ENCODE assay signal across 10 cellular contexts in genomic region chr19:56476093-56476492, GRCh38. TPM values are rescaled to one million over a fixed set of nuclear protein-coding genes. Genes with fewer than 3 reads are reported as not detected.
DNase-seq lines count a peak whose midpoint lies in the region; ATAC-seq and TF ChIP-seq lines count a peak whose summit lies in the region.
"Had no signal": no experiment of that assay in that cellular context is flagged by ENCODE, and none has a peak within 500 bp of the region (broad histone marks: within the 10 kb centered on the region; RNA-seq: fewer than 3 reads in every experiment).

No MANE protein-coding gene starts in this region.

- ATAC-seq in left cardiac atrium (no peak), GM19467 (IDR thresholded peaks at IDR 0.05; ENCODE audit: unreplicated experiment) (no peak)
- ATAC-seq in naive thymus-derived CD4-positive, alpha-beta T cell: no peak

- intact Hi-C loops in left ventricle myocardium inferior (cut with micrococcal nuclease): no loop called here
- intact Hi-C loops in left cardiac atrium (cut with DNase I): no loop called here
- intact Hi-C loops in naive thymus-derived CD4-positive, alpha-beta T cell (cut with micrococcal nuclease): no loop called here

- no peaks in the 10 kb centered on the region for H3K27me3 ChIP-seq in left ventricle myocardium inferior (ENCODE audit: low read depth)
- no peaks in the 10 kb centered on the region for H3K27me3 ChIP-seq in naive thymus-derived CD4-positive, alpha-beta T cell (ENCODE audit: control insufficient read depth in 2 of 2, insufficient read depth in 2 of 2, low read length in 2 of 2)
- H3K27me3 ChIP-seq: MG63 had no signal

- peaks cover 36% of the 10 kb centered on the region for H3K4me1 ChIP-seq in left ventricle myocardium inferior
- no peaks in the 10 kb centered on the region for H3K4me1 ChIP-seq in naive thymus-derived CD4-positive, alpha-beta T cell (ENCODE audit: control insufficient read depth in 2 of 2, insufficient read depth in 2 of 2, low read length in 2 of 2)

- H3K36me3 ChIP-seq in left ventricle myocardium inferior: peaks cover 24% of the 10 kb centered on the region
- no peaks in the 10 kb centered on the region for H3K36me3 ChIP-seq in naive thymus-derived CD4-positive, alpha-beta T cell (ENCODE audit: control insufficient read depth in 2 of 3, insufficient read depth in 3 of 3, low read length in 3 of 3)
- H3K36me3 ChIP-seq: MG63 had no signal

- H3K4me1 Mint-ChIP-seq in brain: peaks cover 27% of the 10 kb centered on the region
- H3K4me1 Mint-ChIP-seq in naive thymus-derived CD4-positive, alpha-beta T cell: peaks cover 0 to 30% (median 11%) of the 10 kb centered on the region in 7 donors

- no peak for DNase-seq in left ventricle myocardium inferior
- DNase-seq in left cardiac atrium: no peak
- no peak for DNase-seq in naive thymus-derived CD4-positive, alpha-beta T cell
- DNase-seq in activated naive CD4-positive, alpha-beta T cell treated with anti-CD3 and anti-CD28 coated beads, Interleukin-2, amount 50 U/mL, for 16 hours: no peak
- DNase-seq in NCI-H748 treated with DMSO at 0.1 percent for 48 hours (lab: John Stamatoyannopoulos, UW): no peak
- no peak for DNase-seq in NOMO-1 treated with dmso at 0.1 percent for 144 hours (lab: John Stamatoyannopoulos, UW; ENCODE audit: unreplicated experiment)
- DNase-seq: activated CD4-positive, alpha-beta T cell treated with anti-CD3 and anti-CD28 coated beads, Interleukin-2, amount 50 U/mL, for 1 hour; MG63 had no signal

- peak overlapping the region; percentile 93 to 100 (median 97) for H3K4me3 Mint-ChIP-seq in brain
- H3K4me3 Mint-ChIP-seq in naive thymus-derived CD4-positive, alpha-beta T cell: peak overlapping the region in 6 of 10 donors; percentile 26 to 97 (median 70)

- POLR2A ChIA-PET in naive thymus-derived CD4-positive, alpha-beta T cell (lab: Charles Lee): no interaction called here

- H3K9me3 Mint-ChIP-seq in brain: peaks cover 63 to 93% (median 63%) of the 10 kb centered on the region in 5 experiments
- peaks cover 32 to 95% (median 71%) of the 10 kb centered on the region in 11 donors for H3K9me3 Mint-ChIP-seq in naive thymus-derived CD4-positive, alpha-beta T cell

- H3K36me3 Mint-ChIP-seq in brain: peaks cover 75% of the 10 kb centered on the region
- peaks cover 8 to 67% (median 44%) of the 10 kb centered on the region in 5 donors for H3K36me3 Mint-ChIP-seq in naive thymus-derived CD4-positive, alpha-beta T cell

- CTCF ChIA-PET in naive thymus-derived CD4-positive, alpha-beta T cell (lab: Charles Lee): no interaction called here

- peak overlapping the region in 2 of 5 experiments; percentile 95 to 99 for H3K27ac Mint-ChIP-seq in brain
- H3K27ac Mint-ChIP-seq in naive thymus-derived CD4-positive, alpha-beta T cell: peak overlapping the region in 4 of 9 donors; percentile 23 to 94 (median 72)

- TF ChIP-seq CTCF in left ventricle myocardium inferior (IDR thresholded peaks at IDR 0.05; ENCODE audit: borderline replicate concordance) (no peak), brain (conservative IDR thresholded peaks at IDR 0.05) (no peak)

- H3K4me3 ChIP-seq in left ventricle myocardium inferior: peak overlapping the region; percentile 95
- no peak overlapping the region for H3K4me3 ChIP-seq in naive thymus-derived CD4-positive, alpha-beta T cell (ENCODE audit: low read length)
- H3K4me3 ChIP-seq: MG63 had no signal

- H3K27ac ChIP-seq in left ventricle myocardium inferior (replicated peaks): no peak overlapping the region
- no peak overlapping the region for H3K27ac ChIP-seq in naive thymus-derived CD4-positive, alpha-beta T cell (ENCODE audit: low read depth, low read length)

- peaks cover 14% of the 10 kb centered on the region for H3K27me3 Mint-ChIP-seq in brain
- H3K27me3 Mint-ChIP-seq in naive thymus-derived CD4-positive, alpha-beta T cell: peaks cover 9 to 47% (median 27%) of the 10 kb centered on the region in 5 donors

- peaks cover 46% of the 10 kb centered on the region for H3K9me3 ChIP-seq in left ventricle myocardium inferior (replicated peaks)
- peaks cover 0 to 76% (median 0%) of the 10 kb centered on the region in 3 experiments for H3K9me3 ChIP-seq in naive thymus-derived CD4-positive, alpha-beta T cell (ENCODE audit: control insufficient read depth in 2 of 3, low read length in 3 of 3)
- H3K9me3 ChIP-seq: MG63 had no signal

RNA-seq across cellular contexts. Expression of gene ZNF667, which starts 1.1 kb away (rescaled TPM):
- total RNA-seq in left ventricle myocardium inferior: 5.6 TPM
- total RNA-seq in left cardiac atrium: 1 to 10 TPM; 4.0 to 4.9 TPM
- 2.7 TPM for polyA plus RNA-seq in brain (ENCODE audit: insufficient read depth, low read depth, low replicate concordance)
- 1 to 10 TPM in 4 of 5 experiments, not detected in 1; 1.1 to 8.1 (median 2.2) TPM for total RNA-seq in naive thymus-derived CD4-positive, alpha-beta T cell
- polyA plus RNA-seq in naive thymus-derived CD4-positive, alpha-beta T cell: 1 to 10 TPM; 2.3 to 3.1 TPM

RNA-seq across cellular contexts. Expression of gene ZNF471, which starts 31.6 kb away (rescaled TPM):
- total RNA-seq in left ventricle myocardium inferior (6.9 TPM), left cardiac atrium (1 to 10 TPM; 4.7 to 5.4 TPM)
- polyA plus RNA-seq in brain (ENCODE audit: insufficient read depth, low read depth, low replicate concordance): 1.8 TPM
- 1 to 10 TPM in 3 of 5 experiments, under 1 TPM in 2; 0.22 to 2.3 (median 1.6) TPM for total RNA-seq in naive thymus-derived CD4-positive, alpha-beta T cell
- 1 to 10 TPM; 1.1 to 1.6 TPM for polyA plus RNA-seq in naive thymus-derived CD4-positive, alpha-beta T cell
